18 cellular contexts compared by ENCODE assay signal in genomic region chr21:46161800-46162592, GRCh38. TPM values are rescaled to one million over a fixed set of nuclear protein-coding genes. Genes with fewer than 3 reads are reported as not detected.
DNase-seq lines count a peak whose midpoint lies in the region; ATAC-seq and TF ChIP-seq lines count a peak whose summit lies in the region.
"Had no signal": no experiment of that assay in that cellular context is flagged by ENCODE, and none has a peak within 500 bp of the region (broad histone marks: within the 10 kb centered on the region; RNA-seq: fewer than 3 reads in every experiment).

No MANE protein-coding gene starts in this region.

- CTCF ChIA-PET in PC-9 (lab: Charles Lee) = no interaction called here

- H3K4me2 ChIP-seq in PC-9 = no peak overlapping the region

- H3K27ac ChIP-seq in WERI-Rb-1 (no peak overlapping the region), tibial artery (no peak overlapping the region), PC-9 (no peak overlapping the region)

- H3F3A ChIP-seq in PC-9 (ENCODE audit: insufficient read depth, low read depth) = no peaks in the 10 kb centered on the region

- intact Hi-C loops in Right ventricle myocardium inferior (cut with DNase I) (no loop called here), left cardiac atrium (cut with DNase I) (no loop called here), tibial artery (cut with DNase I; ENCODE audit: low total_unique reads) (no loop called here), PC-9 (cut with micrococcal nuclease; ENCODE audit: unreplicated experiment) (no loop called here)

- H3K36me3 ChIP-seq in WERI-Rb-1 (peaks cover 33% of the 10 kb centered on the region), tibial artery (peaks cover 0 to 26% (median 0%) of the 10 kb centered on the region in 3 donors), PC-9 (ENCODE audit: low read depth) (no peaks in the 10 kb centered on the region)
- H3K36me3 ChIP-seq: HAP-1 had no signal

- H3K4me3 ChIP-seq in WERI-Rb-1 (ENCODE audit: low read depth, low read length) = no peak overlapping the region
- no peak overlapping the region for H3K4me3 ChIP-seq in tibial artery
- H3K4me3 ChIP-seq in PC-9 = no peak overlapping the region
- H3K4me3 ChIP-seq: HAP-1 had no signal

- peak; percentile 58 for DNase-seq in Right ventricle myocardium inferior (ENCODE audit: missing footprints)
- DNase-seq in left cardiac atrium = no peak
- peak; percentile 4 for DNase-seq in WERI-Rb-1
- peak; percentile 86 for DNase-seq in mesenteric fat pad (ENCODE audit: low spot score)
- DNase-seq in tibial artery = peak; percentile 5 to 61
- DNase-seq in PC-9 = no peak
- no peak for DNase-seq in NCI-H1092 treated with DMSO at 0.1 percent for 48 hours (lab: John Stamatoyannopoulos, UW)
- DNase-seq: activated CD4-positive, CD25-positive, alpha-beta regulatory T cell treated with anti-CD3 and anti-CD28 coated beads, Interleukin-2, amount 50 U/mL, for 72 hours; activated naive CD4-positive, alpha-beta T cell treated with anti-CD3 and anti-CD28 coated beads, Interleukin-2, amount 50 U/mL, for 16 hours; CD4-positive, alpha-beta memory T cell; DMS79; mesendoderm; NCI-H2029; NCI-H510A; retina; SIG-M5 had no signal

- POLR2A ChIA-PET in PC-9 (lab: Charles Lee; ENCODE audit: unreplicated experiment) = no interaction called here

- no peaks in the 10 kb centered on the region for H3K9me2 ChIP-seq in PC-9 (ENCODE audit: insufficient read depth)

- no peaks in the 10 kb centered on the region for H3K79me2 ChIP-seq in PC-9 (ENCODE audit: low read depth)

- H3K9me3 ChIP-seq in WERI-Rb-1 (ENCODE audit: severe bottlenecking) (peaks cover 13% of the 10 kb centered on the region), tibial artery (no peaks in the 10 kb centered on the region), PC-9 (ENCODE audit: insufficient read depth, low read depth) (no peaks in the 10 kb centered on the region)
- H3K9me3 ChIP-seq: HAP-1 had no signal

- no peaks in the 10 kb centered on the region for H3K27me3 ChIP-seq in WERI-Rb-1 (ENCODE audit: insufficient read depth, low read depth, severe bottlenecking)
- H3K27me3 ChIP-seq in tibial artery = peaks cover 0 to 23% of the 10 kb centered on the region in 2 donors
- H3K27me3 ChIP-seq in PC-9 (ENCODE audit: insufficient read depth, low read depth) = no peaks in the 10 kb centered on the region

- ATAC-seq in Right ventricle myocardium inferior (no peak), left cardiac atrium (no peak), GM21786 (IDR thresholded peaks at IDR 0.05; ENCODE audit: unreplicated experiment) (no peak)

- H3K4me1 ChIP-seq in tibial artery = peaks cover 0 to 5% (median 0%) of the 10 kb centered on the region in 4 donors
- H3K4me1 ChIP-seq in PC-9 (replicated peaks; ENCODE audit: insufficient read depth) = no peaks in the 10 kb centered on the region
- H3K4me1 ChIP-seq: HAP-1 had no signal

- TF ChIP-seq CTCF in WERI-Rb-1 (IDR thresholded peaks at IDR 0.05; ENCODE audit: low read depth, low read length) (no peak), tibial artery (IDR thresholded peaks at IDR 0.05) (no peak), PC-9 (conservative IDR thresholded peaks at IDR 0.05) (no peak)

- no peak overlapping the region for H2AFZ ChIP-seq in PC-9

- no peaks in the 10 kb centered on the region for H4K20me1 ChIP-seq in PC-9 (ENCODE audit: insufficient read depth)

- no TSS peak for BruUV-seq in PC-9 (replicated peaks; lab: Mats Ljungman, UMichigan)

RNA-seq across cellular contexts. Expression of gene FTCD, which starts 6.6 kb away (rescaled TPM):
- 1.2 TPM for total RNA-seq in Right ventricle myocardium inferior
- total RNA-seq in left cardiac atrium = 1 to 10 TPM in 1 of 2 donors, under 1 TPM in 1; 0.68 to 1.6 TPM
- 0.32 TPM for total RNA-seq in mesenteric fat pad
- total RNA-seq in PC-9 (2021) = 5.9 and 7.1 TPM in 2 replicates

RNA-seq across cellular contexts. Expression of gene SPATC1L, which starts 22.3 kb away (rescaled TPM):
- total RNA-seq in Right ventricle myocardium inferior (7.7 TPM), left cardiac atrium (10 to 100 TPM in 1 of 2 donors, 1 to 10 TPM in 1; 10.0 to 11.0 TPM), mesenteric fat pad (5.9 TPM), PC-9 (2021) (31.8 and 32.7 TPM in 2 replicates)

Comparison
In these comparisons a context has a peak if more than half of its experiments do, and no peak if none do; other contexts are left out.
1. DNase-seq: peak in Right ventricle myocardium inferior (single experiment), WERI-Rb-1 (single experiment), mesenteric fat pad (single experiment) and tibial artery (2 of 2); none in left cardiac atrium (single experiment), PC-9 (0 of 2) and NCI-H1092 treated with DMSO at 0.1 percent for 48 hours (single experiment).